In genomic region chr6:17677602-17678001, GRCh38 we compare ENCODE assay signal across 19 cellular contexts. TPM values are rescaled to one million over a fixed set of nuclear protein-coding genes. Genes with fewer than 3 reads are reported as not detected.
A peak's percentile ranks its signal among the peaks of the same experiment; 100 is the strongest.
DNase-seq lines count a peak whose midpoint lies in the region; ATAC-seq and TF ChIP-seq lines count a peak whose summit lies in the region.
"Had no signal": no experiment of that assay in that cellular context is flagged by ENCODE, and none has a peak within 500 bp of the region (broad histone marks: within the 10 kb centered on the region; RNA-seq: fewer than 3 reads in every experiment).

No MANE protein-coding gene starts in this region.

- H3K4me3 ChIP-seq in SK-N-MC (no peak overlapping the region), left lung (no peak overlapping the region)
- H3K4me3 ChIP-seq: GM12878, K562 had no signal

- CTCF ChIA-PET in activated CD8-positive, alpha-beta memory T cell treated with anti-CD3 and anti-CD28 coated beads, Interleukin-2, amount 10 ng/mL, durations not matched to agents 7 days and 5 days (lab: Charles Lee), result interaction anchor here (0.9 kb wide), 1 partner anchor 10 kb away, joined by 4 read pairs; no protein-coding TSS in a partner anchor

- no peak for TF ChIP-seq CTCF in left lung (IDR thresholded peaks at IDR 0.05)

- H3K9me3 Mint-ChIP-seq in activated CD8-positive, alpha-beta memory T cell treated with anti-CD3 and anti-CD28 coated beads, Interleukin-2, amount 10 ng/mL, durations not matched to agents 7 days and 5 days (ENCODE audit: low read depth), result no peaks in the 10 kb centered on the region
- H3K9me3 Mint-ChIP-seq in stimulated activated naive B cell treated with anti-CD40 and anti-IgM and Interleukin-4, amounts not matched to agents 10 μg/mL and 1 μg/mL and 100 μg/mL, for 72 hours, result no peaks in the 10 kb centered on the region
- H3K9me3 Mint-ChIP-seq: CD8-positive, alpha-beta T cell had no signal

- DNase-seq in activated CD8-positive, alpha-beta memory T cell treated with anti-CD3 and anti-CD28 coated beads, Interleukin-2, amount 10 ng/mL, durations not matched to agents 7 days and 5 days, result no peak
- DNase-seq in activated CD8-positive, alpha-beta memory T cell treated with anti-CD3 and anti-CD28 coated beads, Interleukin-2, amount 50 U/mL, for 48 hours, result no peak
- DNase-seq in SK-N-MC (ENCODE audit: low read depth, low spot score), result no peak
- DNase-seq in left lung, result no peak
- no peak for DNase-seq in stimulated activated naive B cell treated with anti-CD40 and anti-IgM and Interleukin-4, amounts not matched to agents 10 μg/mL and 1 μg/mL and 100 μg/mL, for 72 hours
- DNase-seq in activated CD4-positive, alpha-beta T cell treated with anti-CD3 and anti-CD28 coated beads, Interleukin-2, amount 50 U/mL, for 1 hour, result no peak
- DNase-seq in pons (ENCODE audit: low spot score), result no peak
- no peak for DNase-seq in central memory CD4-positive, alpha-beta T cell
- DNase-seq: CD8-positive, alpha-beta T cell; DMS53; EL; NCI-H1694 treated with DMSO at 0.1 percent for 48 hours; NCI-H2107; NCI-H510A; NCI-H748 treated with DMSO at 0.1 percent for 48 hours; NK-92 treated with Interleukin-12 subunit alpha and Interleukin-12 subunit beta, amount 100 ng/mL, for 24 hours had no signal

- H3K27ac Mint-ChIP-seq in activated CD8-positive, alpha-beta memory T cell treated with anti-CD3 and anti-CD28 coated beads, Interleukin-2, amount 10 ng/mL, durations not matched to agents 7 days and 5 days, result peak overlapping the region; percentile 38
- peak overlapping the region; percentile 2 for H3K27ac Mint-ChIP-seq in stimulated activated naive B cell treated with anti-CD40 and anti-IgM and Interleukin-4, amounts not matched to agents 10 μg/mL and 1 μg/mL and 100 μg/mL, for 72 hours

- intact Hi-C loops in left lung (cut with DNase I), result no loop called here

- H3K27me3 Mint-ChIP-seq in activated CD8-positive, alpha-beta memory T cell treated with anti-CD3 and anti-CD28 coated beads, Interleukin-2, amount 10 ng/mL, durations not matched to agents 7 days and 5 days, result no peaks in the 10 kb centered on the region
- no peaks in the 10 kb centered on the region for H3K27me3 Mint-ChIP-seq in stimulated activated naive B cell treated with anti-CD40 and anti-IgM and Interleukin-4, amounts not matched to agents 10 μg/mL and 1 μg/mL and 100 μg/mL, for 72 hours

- H3K27ac ChIP-seq in SK-N-MC (0 out of 2 replicates have a peak overlapping the region, but pooled peaks have one; percentile 2), left lung (no peak overlapping the region)

- no peaks in the 10 kb centered on the region for H3K27me3 ChIP-seq in left lung

- peaks cover 96% of the 10 kb centered on the region for H3K36me3 ChIP-seq in SK-N-MC (ENCODE audit: insufficient read depth, low read length)
- peaks cover 0 to 42% of the 10 kb centered on the region in 2 donors for H3K36me3 ChIP-seq in left lung

- peaks cover 56% of the 10 kb centered on the region for H3K4me1 Mint-ChIP-seq in activated CD8-positive, alpha-beta memory T cell treated with anti-CD3 and anti-CD28 coated beads, Interleukin-2, amount 10 ng/mL, durations not matched to agents 7 days and 5 days
- peaks cover 14 to 44% of the 10 kb centered on the region in 2 donors for H3K4me1 Mint-ChIP-seq in stimulated activated naive B cell treated with anti-CD40 and anti-IgM and Interleukin-4, amounts not matched to agents 10 μg/mL and 1 μg/mL and 100 μg/mL, for 72 hours

- H3K9ac ChIP-seq in SK-N-MC (ENCODE audit: insufficient read length), result no peak overlapping the region

- no peak overlapping the region for H3K4me3 Mint-ChIP-seq in activated CD8-positive, alpha-beta memory T cell treated with anti-CD3 and anti-CD28 coated beads, Interleukin-2, amount 10 ng/mL, durations not matched to agents 7 days and 5 days
- H3K4me3 Mint-ChIP-seq in stimulated activated naive B cell treated with anti-CD40 and anti-IgM and Interleukin-4, amounts not matched to agents 10 μg/mL and 1 μg/mL and 100 μg/mL, for 72 hours, result no peak overlapping the region
- H3K4me3 Mint-ChIP-seq: CD8-positive, alpha-beta T cell had no signal

- no peak for ATAC-seq in activated CD8-positive, alpha-beta memory T cell treated with anti-CD3 and anti-CD28 coated beads, Interleukin-2, amount 10 ng/mL, durations not matched to agents 7 days and 5 days
- ATAC-seq in left lung, result peak; percentile 30
- no peak for ATAC-seq in stimulated activated naive B cell treated with anti-CD40 and anti-IgM and Interleukin-4, amounts not matched to agents 10 μg/mL and 1 μg/mL and 100 μg/mL, for 72 hours (replicated peaks)
- ATAC-seq: CD8-positive, alpha-beta T cell; GM12878; K562; Right ventricle myocardium inferior had no signal

- peaks cover 49% of the 10 kb centered on the region for H3K36me3 Mint-ChIP-seq in activated CD8-positive, alpha-beta memory T cell treated with anti-CD3 and anti-CD28 coated beads, Interleukin-2, amount 10 ng/mL, durations not matched to agents 7 days and 5 days
- H3K36me3 Mint-ChIP-seq in stimulated activated naive B cell treated with anti-CD40 and anti-IgM and Interleukin-4, amounts not matched to agents 10 μg/mL and 1 μg/mL and 100 μg/mL, for 72 hours, result peaks cover 35 to 44% of the 10 kb centered on the region in 2 donors

- peaks cover 0 to 18% of the 10 kb centered on the region in 2 donors for H3K4me1 ChIP-seq in left lung

- no peaks in the 10 kb centered on the region for H3K9me3 ChIP-seq in SK-N-MC (ENCODE audit: low read depth, low read length)
- no peaks in the 10 kb centered on the region for H3K9me3 ChIP-seq in left lung

RNA-seq across cellular contexts. Expression of gene NUP153, which starts 29.1 kb away (rescaled TPM):
- total RNA-seq in activated CD8-positive, alpha-beta memory T cell treated with anti-CD3 and anti-CD28 coated beads, Interleukin-2, amount 10 ng/mL, durations not matched to agents 7 days and 5 days, result 10 to 100 TPM; 83.8 to 97.9 TPM
- total RNA-seq in left lung, result 10 to 100 TPM; 28.2 to 35.9 TPM
